ENCODE assay signal across 16 cellular contexts in genomic region chr6:105199711-105200110, GRCh38. TPM values are rescaled to one million over a fixed set of nuclear protein-coding genes. Genes with fewer than 3 reads are reported as not detected.
"Had no signal": no experiment of that assay in that cellular context is flagged by ENCODE, and none has a peak within 500 bp of the region (broad histone marks: within the 10 kb centered on the region; RNA-seq: fewer than 3 reads in every experiment).

No MANE protein-coding gene starts in this region.

- H3K9me3 ChIP-seq: testis, upper lobe of left lung had no signal

- H3K4me1 ChIP-seq: gastroesophageal sphincter, testis, upper lobe of left lung had no signal

- H3K27ac ChIP-seq: gastroesophageal sphincter, hepatocyte, testis, upper lobe of left lung had no signal

- ATAC-seq: activated naive CD4-positive, alpha-beta T cell treated with anti-CD3 and anti-CD28 coated beads, Interleukin-2, amount 50 U/mL, for 72 hours; gastroesophageal sphincter; sciatic nerve; stimulated activated naive CD8-positive, alpha-beta T cell treated with anti-CD3 and anti-CD28 coated beads, Interleukin-15, amount 100 ng/mL, for 72 hours; WTC11 had no signal

- H3K4me3 ChIP-seq: gastroesophageal sphincter, hepatocyte, testis, upper lobe of left lung had no signal

- DNase-seq: activated CD4-positive, alpha-beta memory T cell treated with anti-CD3 and anti-CD28 coated beads, Interleukin-2, amount 10 ng/mL, durations not matched to agents 7 days and 5 days; activated CD4-positive, alpha-beta T cell treated with anti-CD3 and anti-CD28 coated beads for 4 hours; activated T-cell treated with anti-CD3 and anti-CD28 coated beads, Interleukin-2, amount 50 U/mL, for 24 hours; erythroblast; mesendoderm; stimulated activated CD4-positive, alpha-beta T cell treated with anti-CD3 and anti-CD28 coated beads, Interleukin-1b, Interleukin-23, amount 100 ng/mL, for 48 hours; stimulated activated naive CD8-positive, alpha-beta T cell treated with anti-CD3 and anti-CD28 coated beads, Interleukin-15, amount 100 ng/mL, for 72 hours; testis; upper lobe of left lung had no signal

- H3K27me3 ChIP-seq: gastroesophageal sphincter, hepatocyte, testis, upper lobe of left lung had no signal

- H3K36me3 ChIP-seq: gastroesophageal sphincter, upper lobe of left lung had no signal

RNA-seq across cellular contexts. Expression of gene POPDC3, which starts 19.9 kb away (rescaled TPM):
- total RNA-seq: activated CD4-positive, alpha-beta memory T cell treated with anti-CD3 and anti-CD28 coated beads, Interleukin-2, amount 10 ng/mL, durations not matched to agents 7 days and 5 days; activated naive CD4-positive, alpha-beta T cell treated with anti-CD3 and anti-CD28 coated beads, Interleukin-2, amount 50 U/mL, for 72 hours; liver; T-helper 2 cell treated with Interferon-gamma antibody and Interleukin-4, amounts not matched to agents 100 ng/mL and 5 ng/mL, for 36 hours had no signal
- polyA plus RNA-seq: liver had no signal
